Comparison of ENCODE assay signal across 16 cellular contexts in genomic region chr1:63714482-63714760, GRCh38.
"Had no signal": no experiment of that assay in that cellular context is flagged by ENCODE, and none has a peak within 500 bp of the region (broad histone marks: within the 10 kb centered on the region; RNA-seq: fewer than 3 reads in every experiment).

No MANE protein-coding gene starts in this region.

- H3K27ac ChIP-seq: ascending aorta, epithelial cell of prostate, gastroesophageal sphincter, heart right ventricle, pancreas had no signal

- DNase-seq: activated CD4-positive, alpha-beta T cell treated with anti-CD3 and anti-CD28 coated beads, Interleukin-2, amount 50 U/mL, for 48 hours; activated CD4-positive, CD25-positive, alpha-beta regulatory T cell treated with anti-CD3 and anti-CD28 coated beads, Interleukin-2, amount 50 U/mL, for 72 hours; activated naive CD4-positive, alpha-beta T cell treated with anti-CD3 and anti-CD28 coated beads, Interleukin-2, amount 10 ng/mL, durations not matched to agents 7 days and 5 days; heart right ventricle; pancreas; stimulated activated CD4-positive, alpha-beta T cell treated with anti-CD3 and anti-CD28 coated beads, Interleukin-12 subunit alpha, Interleukin-12 subunit beta, amount 100 ng/mL, for 4 hours; stimulated activated CD4-positive, alpha-beta T cell treated with anti-CD3 and anti-CD28 coated beads, Interleukin-2, amount 100 ng/mL, for 24 hours; T-helper 9 cell had no signal

- H3K36me3 ChIP-seq: ascending aorta, gastroesophageal sphincter, heart right ventricle, pancreas had no signal

- H3K9me3 ChIP-seq: ascending aorta, gastroesophageal sphincter, heart right ventricle, pancreas had no signal

- H3K4me3 Mint-ChIP-seq: activated naive CD4-positive, alpha-beta T cell treated with anti-CD3 and anti-CD28 coated beads, Interleukin-2, amount 10 ng/mL, durations not matched to agents 7 days and 5 days; activated T-helper 17 cell treated with anti-CD3 and anti-CD28 coated beads, Interleukin-2, amount 50 U/mL, for 72 hours; neural crest cell had no signal

- ATAC-seq: activated T-helper 17 cell treated with anti-CD3 and anti-CD28 coated beads, Interleukin-2, amount 50 U/mL, for 72 hours; gastroesophageal sphincter; left colon; sciatic nerve had no signal

- FAIRE-seq: pancreas had no signal

- H3K27me3 ChIP-seq: ascending aorta, gastroesophageal sphincter, heart right ventricle, pancreas had no signal

- H3K36me3 Mint-ChIP-seq: activated naive CD4-positive, alpha-beta T cell treated with anti-CD3 and anti-CD28 coated beads, Interleukin-2, amount 10 ng/mL, durations not matched to agents 7 days and 5 days had no signal

- H3K4me3 ChIP-seq: ascending aorta, gastroesophageal sphincter, heart right ventricle, lung, pancreas had no signal

- H3K27ac Mint-ChIP-seq: activated naive CD4-positive, alpha-beta T cell treated with anti-CD3 and anti-CD28 coated beads, Interleukin-2, amount 10 ng/mL, durations not matched to agents 7 days and 5 days; activated T-helper 17 cell treated with anti-CD3 and anti-CD28 coated beads, Interleukin-2, amount 50 U/mL, for 72 hours had no signal

- H3K4me1 Mint-ChIP-seq: activated naive CD4-positive, alpha-beta T cell treated with anti-CD3 and anti-CD28 coated beads, Interleukin-2, amount 10 ng/mL, durations not matched to agents 7 days and 5 days; activated T-helper 17 cell treated with anti-CD3 and anti-CD28 coated beads, Interleukin-2, amount 50 U/mL, for 72 hours; neural crest cell had no signal

- H3K4me1 ChIP-seq: ascending aorta, gastroesophageal sphincter had no signal

- H3K9me3 Mint-ChIP-seq: activated naive CD4-positive, alpha-beta T cell treated with anti-CD3 and anti-CD28 coated beads, Interleukin-2, amount 10 ng/mL, durations not matched to agents 7 days and 5 days; activated T-helper 17 cell treated with anti-CD3 and anti-CD28 coated beads, Interleukin-2, amount 50 U/mL, for 72 hours; neural crest cell had no signal
